In the genomic region with DNA sequence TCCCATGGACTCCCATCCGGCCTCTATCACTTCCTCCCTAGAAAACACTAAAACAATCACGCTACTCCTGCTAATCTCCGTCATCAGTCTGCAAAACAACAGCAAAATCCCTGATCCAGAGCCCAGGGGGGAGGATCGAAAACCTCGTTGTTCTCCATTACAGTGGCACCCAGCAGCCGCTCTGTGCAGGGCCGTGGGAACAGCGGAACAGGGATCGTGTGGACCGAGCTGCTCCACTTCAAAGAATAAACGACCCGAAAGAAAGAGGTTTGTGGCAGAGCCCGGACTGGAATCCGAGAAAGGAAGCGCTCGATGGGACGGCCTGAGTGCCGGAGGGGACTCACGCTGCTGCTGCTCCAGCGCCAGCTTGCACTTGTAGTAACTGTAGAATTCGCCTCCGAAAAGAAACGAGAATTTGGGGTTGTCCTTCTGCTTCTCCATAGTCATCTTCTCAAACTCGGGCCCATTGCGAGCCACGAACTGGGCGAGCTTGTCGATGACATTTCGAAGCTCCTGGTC, we compare ENCODE assay signal across 7 cellular contexts. TPM values are rescaled to one million over a fixed set of nuclear protein-coding genes. Genes with fewer than 3 reads are reported as not detected.
DNase-seq lines count a peak whose midpoint lies in the region; TF ChIP-seq lines count a peak whose summit lies in the region.
"Had no signal": no experiment of that assay in that cellular context is flagged by ENCODE, and none has a peak within 500 bp of the region (broad histone marks: within the 10 kb centered on the region; RNA-seq: fewer than 3 reads in every experiment).

No MANE protein-coding gene starts in this region.

- H3K36me3 Mint-ChIP-seq in progenitor cell of endocrine pancreas (ENCODE audit: insufficient read depth), result peaks cover 11% of the 10 kb centered on the region

- no peaks in the 10 kb centered on the region for H3K27me3 Mint-ChIP-seq in progenitor cell of endocrine pancreas

- H3K9me3 ChIP-seq in colonic mucosa, result no peaks in the 10 kb centered on the region

- H3K4me3 ChIP-seq in colonic mucosa, result peak overlapping the region; percentile 100

- H3K27me3 ChIP-seq in colonic mucosa, result no peaks in the 10 kb centered on the region

- no peak for TF ChIP-seq CTCF in colonic mucosa (IDR thresholded peaks at IDR 0.05)
- TF ChIP-seq CTCF in progenitor cell of endocrine pancreas (IDR thresholded peaks at IDR 0.05; ENCODE audit: unreplicated experiment), result no peak
- TF ChIP-seq CTCF in GM20000 (IDR thresholded peaks at IDR 0.05; ENCODE audit: extremely low read depth, missing control alignments), result no peak

- DNase-seq in COLO668 (lab: John Stamatoyannopoulos, UW; ENCODE audit: unreplicated experiment) (peak; percentile 26), HS-27A (ENCODE audit: low read depth) (peak; percentile 4), colonic mucosa (no peak), progenitor cell of endocrine pancreas (ENCODE audit: low spot score, unreplicated experiment) (no peak), GM20000 (ENCODE audit: low spot score) (no peak)
- DNase-seq in effector CD8-positive, alpha-beta T cell (lab: John Stamatoyannopoulos, UW), result no peak

- H3K4me1 ChIP-seq in colonic mucosa, result peaks cover 22% of the 10 kb centered on the region

- H3K27ac Mint-ChIP-seq in progenitor cell of endocrine pancreas, result peak overlapping the region; percentile 90

- peak overlapping the region; percentile 83 to 86 for H3K9ac ChIP-seq in colonic mucosa (ENCODE audit: low read depth in 2 of 2, low read length in 2 of 2)

- H3K36me3 ChIP-seq in colonic mucosa, result no peaks in the 10 kb centered on the region

- H3K9me3 Mint-ChIP-seq in progenitor cell of endocrine pancreas (ENCODE audit: low read depth), result no peaks in the 10 kb centered on the region

- H3K27ac ChIP-seq in colonic mucosa, result peak overlapping the region; percentile 87

- H3K4me3 Mint-ChIP-seq in progenitor cell of endocrine pancreas (ENCODE audit: low read depth), result peak overlapping the region; percentile 90

- H3K4me1 Mint-ChIP-seq in progenitor cell of endocrine pancreas (ENCODE audit: low read depth), result peaks cover 18% of the 10 kb centered on the region

- intact Hi-C loops in colonic mucosa (cut with DNase I), result no loop called here

RNA-seq across cellular contexts. Expression of gene CHERP, which starts 0.7 kb away (rescaled TPM):
- 10 to 100 TPM; 35.2 to 54.0 TPM for total RNA-seq in colonic mucosa
- total RNA-seq in progenitor cell of endocrine pancreas, result 74.6 and 76.4 TPM in 2 replicates

RNA-seq across cellular contexts. Expression of gene SLC35E1, which starts 30.6 kb away (rescaled TPM):
- total RNA-seq in colonic mucosa, result 10 to 100 TPM; 44.4 to 47.7 TPM
- total RNA-seq in progenitor cell of endocrine pancreas, result 48.5 and 49.1 TPM in 2 replicates

RNA-seq across cellular contexts. Expression of gene C19orf44, which starts 45.4 kb away (rescaled TPM):
- 1 to 10 TPM; 2.4 to 3.2 TPM for total RNA-seq in colonic mucosa
- total RNA-seq in progenitor cell of endocrine pancreas, result 11.5 and 12.3 TPM in 2 replicates

RNA-seq across cellular contexts. Expression of gene CALR3, which starts 45.6 kb away (rescaled TPM):
- total RNA-seq in colonic mucosa, result not detected
- not detected in 2 replicates for total RNA-seq in progenitor cell of endocrine pancreas
- total RNA-seq: T-helper 2 cell treated with Interferon-gamma antibody and Interleukin-4, amounts not matched to agents 100 ng/mL and 5 ng/mL, for 36 hours had no signal

Comparison
In these comparisons a context has a peak if more than half of its experiments do, and no peak if none do; other contexts are left out.
1. DNase-seq: peak in COLO668 (single experiment) and HS-27A (single experiment); none in colonic mucosa (single experiment), progenitor cell of endocrine pancreas (single experiment), GM20000 (single experiment) and effector CD8-positive, alpha-beta T cell (single experiment).